ENCODE assay signal across 8 cellular contexts in the genomic region with DNA sequence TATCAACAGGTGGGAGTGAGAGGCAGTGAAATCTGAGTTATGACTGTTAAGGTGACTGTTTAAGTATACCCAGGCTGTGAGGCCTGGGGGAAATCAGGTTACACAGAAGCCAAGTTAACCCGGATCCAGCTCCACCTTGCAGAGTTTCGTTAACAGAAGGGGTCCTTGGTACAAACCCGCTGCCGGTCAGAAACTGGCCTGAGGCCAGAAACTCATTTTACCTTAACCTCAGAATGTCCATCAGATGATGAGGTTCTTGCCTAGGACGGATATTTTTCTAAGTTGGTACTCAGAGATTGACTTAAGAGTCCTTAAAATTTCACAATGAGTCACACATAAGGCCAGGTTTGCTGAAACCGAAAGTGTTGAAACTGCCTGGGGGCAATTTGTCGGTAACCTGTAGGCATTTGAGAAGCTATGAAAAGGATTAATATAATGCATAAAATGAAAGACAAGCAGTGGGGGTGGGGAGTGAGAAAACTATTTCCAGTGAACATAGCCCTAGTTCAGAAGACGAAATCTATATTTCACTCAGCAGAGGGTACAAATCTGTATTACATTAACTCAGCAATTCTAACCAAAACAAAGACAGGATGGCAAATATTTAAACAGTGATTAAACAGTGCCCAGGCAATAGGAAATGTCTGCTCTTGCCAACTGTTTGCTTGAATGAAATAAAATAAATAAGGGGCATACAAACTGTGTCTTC.
DNase-seq lines count a peak whose midpoint lies in the region; ATAC-seq and TF ChIP-seq lines count a peak whose summit lies in the region.

No MANE protein-coding gene starts in this region.

- peak; percentile 40 for ATAC-seq in GM19468 (IDR thresholded peaks at IDR 0.05; ENCODE audit: extremely low read depth, unreplicated experiment)
- peak; percentile 35 for ATAC-seq in HG03575 (IDR thresholded peaks at IDR 0.05; ENCODE audit: extremely low read depth, insufficient number of reproducible peaks, low FRiP score, unreplicated experiment)
- ATAC-seq in effector memory CD8-positive, alpha-beta T cell (replicated peaks), result peak; percentile 80

- peaks cover 72% of the 10 kb centered on the region for H3K27me3 Mint-ChIP-seq in T-helper 2 cell treated with Interferon-gamma antibody and Interleukin-4, amounts not matched to agents 5 μg/mL and 100 μg/mL, for 36 hours (ENCODE audit: low read depth)
- no peaks in the 10 kb centered on the region for H3K27me3 Mint-ChIP-seq in effector memory CD8-positive, alpha-beta T cell

- in situ Hi-C loops in GM13977 (cut with MboI; ENCODE audit: low pct_unique_long_range_greater_than_20kb, low sequenced_read_pairs, unreplicated experiment), result no loop called here

- H3K27ac Mint-ChIP-seq in T-helper 2 cell treated with Interferon-gamma antibody and Interleukin-4, amounts not matched to agents 5 μg/mL and 100 μg/mL, for 36 hours, result peak overlapping the region; percentile 78
- peak overlapping the region; percentile 89 to 96 for H3K27ac Mint-ChIP-seq in effector memory CD8-positive, alpha-beta T cell

- H3K36me3 Mint-ChIP-seq in T-helper 2 cell treated with Interferon-gamma antibody and Interleukin-4, amounts not matched to agents 5 μg/mL and 100 μg/mL, for 36 hours (ENCODE audit: low read depth), result no peaks in the 10 kb centered on the region
- H3K36me3 Mint-ChIP-seq in effector memory CD8-positive, alpha-beta T cell (ENCODE audit: insufficient read depth), result no peaks in the 10 kb centered on the region

- peak overlapping the region; percentile 45 for H3K4me3 Mint-ChIP-seq in T-helper 2 cell treated with Interferon-gamma antibody and Interleukin-4, amounts not matched to agents 5 μg/mL and 100 μg/mL, for 36 hours
- H3K4me3 Mint-ChIP-seq in effector memory CD8-positive, alpha-beta T cell, result peak overlapping the region; percentile 63 to 79

- H3K4me1 Mint-ChIP-seq in T-helper 2 cell treated with Interferon-gamma antibody and Interleukin-4, amounts not matched to agents 5 μg/mL and 100 μg/mL, for 36 hours (ENCODE audit: low read depth), result peaks cover 48% of the 10 kb centered on the region
- peaks cover 41 to 42% of the 10 kb centered on the region in 2 donors for H3K4me1 Mint-ChIP-seq in effector memory CD8-positive, alpha-beta T cell (ENCODE audit: low read depth in 2 of 2)

- H3K9me3 Mint-ChIP-seq in T-helper 2 cell treated with Interferon-gamma antibody and Interleukin-4, amounts not matched to agents 5 μg/mL and 100 μg/mL, for 36 hours, result no peaks in the 10 kb centered on the region
- H3K9me3 Mint-ChIP-seq in effector memory CD8-positive, alpha-beta T cell, result no peaks in the 10 kb centered on the region

- TF ChIP-seq CTCF in GM13977 (IDR thresholded peaks at IDR 0.05; ENCODE audit: extremely low read depth, insufficient read depth, missing control alignments), result no peak

- DNase-seq in AML-193 (lab: John Stamatoyannopoulos, UW), result peak; percentile 69 to 79
- peak; percentile 72 for DNase-seq in T-helper 2 cell treated with Interferon-gamma antibody and Interleukin-4, amounts not matched to agents 5 μg/mL and 100 μg/mL, for 36 hours (ENCODE audit: low spot score)
- peak; percentile 36 to 48 (median 37) for DNase-seq in effector memory CD8-positive, alpha-beta T cell
- peak in 2 of 3 experiments; percentile 38 to 50 for DNase-seq in stimulated activated CD4-positive, alpha-beta T cell treated with anti-CD3 and anti-CD28 coated beads, TNF-alpha, amount 100 ng/mL, for 24 hours (ENCODE audit: low read depth in 3 of 3)
- no peak for DNase-seq in C1 segment of cervical spinal cord (lab: John Stamatoyannopoulos, UW)
- no peak for DNase-seq in GM13977 (ENCODE audit: low spot score)

Comparison
In these comparisons a context has a peak if more than half of its experiments do, and no peak if none do; other contexts are left out.
1. DNase-seq: peak in AML-193 (2 of 2), T-helper 2 cell treated with Interferon-gamma antibody and Interleukin-4, amounts not matched to agents 5 μg/mL and 100 μg/mL, for 36 hours (single experiment), effector memory CD8-positive, alpha-beta T cell (3 of 3) and stimulated activated CD4-positive, alpha-beta T cell treated with anti-CD3 and anti-CD28 coated beads, TNF-alpha, amount 100 ng/mL, for 24 hours (2 of 3); none in C1 segment of cervical spinal cord (0 of 14) and GM13977 (single experiment).
2. Peak in every context shown above with its lines, with median percentiles within 50 percentile points of each other: ATAC-seq.